25 cellular contexts compared by ENCODE assay signal in the genomic region with DNA sequence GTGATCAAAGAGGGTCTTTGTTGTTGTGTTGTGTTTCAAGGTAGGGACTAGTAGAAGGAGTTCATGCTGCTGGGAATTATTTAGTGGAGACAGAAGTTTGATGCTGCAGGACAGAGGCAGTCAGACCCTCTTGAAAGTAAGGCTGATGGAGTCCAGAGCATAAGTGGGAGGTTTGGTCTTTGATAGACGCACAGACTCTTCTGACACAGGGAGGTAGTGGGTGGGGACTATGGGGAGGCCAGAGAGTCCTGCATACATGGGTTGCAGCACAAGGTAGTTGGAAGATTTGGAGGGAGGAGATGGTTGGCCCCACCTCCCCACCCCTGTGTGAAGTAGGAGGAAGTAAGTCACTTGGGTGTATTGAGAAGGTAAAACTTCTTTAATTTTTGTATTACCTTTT. TPM values are rescaled to one million over a fixed set of nuclear protein-coding genes. Genes with fewer than 3 reads are reported as not detected.
DNase-seq lines count a peak whose midpoint lies in the region; ATAC-seq, FAIRE-seq and TF ChIP-seq lines count a peak whose summit lies in the region.
"Had no signal": no experiment of that assay in that cellular context is flagged by ENCODE, and none has a peak within 500 bp of the region (broad histone marks: within the 10 kb centered on the region; RNA-seq: fewer than 3 reads in every experiment).

No MANE protein-coding gene starts in this region.

- no peak overlapping the region for H3K9ac ChIP-seq in parathyroid adenoma
- H3K9ac ChIP-seq: BLaER1 treated with 17β-estradiol and CSF1 and Interleukin-3, amounts not matched to agents 10 nM and 100 nM had no signal

- no peaks in the 10 kb centered on the region; the same call in 2 of the 3 replicates for H3K36me3 Mint-ChIP-seq in GM23338 (ENCODE audit: low read depth)

- H3K4me3 ChIP-seq in GM23338 (no peak overlapping the region), NB4 (ENCODE audit: low read depth, low read length) (no peak overlapping the region), bronchial epithelial cell (ENCODE audit: low read depth, low read length) (no peak overlapping the region), parathyroid adenoma (ENCODE audit: low read depth, low read length) (no peak overlapping the region)
- H3K4me3 ChIP-seq: BLaER1 treated with 17β-estradiol and CSF1 and Interleukin-3, amounts not matched to agents 10 nM and 100 nM; MG63; SJCRH30 had no signal

- no peaks in the 10 kb centered on the region for H3K9me3 ChIP-seq in parathyroid adenoma (ENCODE audit: control insufficient read depth, low read length)
- H3K9me3 ChIP-seq: SJCRH30 had no signal

- peaks cover 6% of the 10 kb centered on the region for H4K20me1 ChIP-seq in GM23338 (replicated peaks; ENCODE audit: insufficient read depth)
- H4K20me1 ChIP-seq: BLaER1 treated with 17β-estradiol and CSF1 and Interleukin-3, amounts not matched to agents 10 nM and 100 nM had no signal

- 0 out of 2 replicates have a peak, but pooled peaks cover under 1% of the 10 kb centered on the region for H3K9me2 ChIP-seq in GM23338 (ENCODE audit: insufficient read depth)

- H3K4me1 ChIP-seq in GM23338 (ENCODE audit: insufficient read depth) (peaks cover 14% of the 10 kb centered on the region), parathyroid adenoma (no peaks in the 10 kb centered on the region)
- H3K4me1 ChIP-seq: SJCRH30 had no signal

- TF ChIP-seq CTCF in GM23338 (conservative IDR thresholded peaks at IDR 0.05; ENCODE audit: low read depth in 2 of 2) (no peak), NB4 (IDR thresholded peaks at IDR 0.05; ENCODE audit: low read depth, low read length) (no peak), bronchial epithelial cell (IDR thresholded peaks at IDR 0.05; ENCODE audit: insufficient read depth, low read length, severe bottlenecking) (no peak), parathyroid adenoma (IDR thresholded peaks at IDR 0.05) (no peak)

- H3K4me1 Mint-ChIP-seq in GM23338: peaks cover 10% of the 10 kb centered on the region

- no peak overlapping the region for H3K27ac Mint-ChIP-seq in GM23338
- H3K27ac Mint-ChIP-seq: CD4-positive, alpha-beta T cell had no signal

- ATAC-seq in GM23338 (no peak), HG02763 (IDR thresholded peaks at IDR 0.05; ENCODE audit: unreplicated experiment) (no peak)
- ATAC-seq: HCT116, HepG2, Right ventricle myocardium inferior, SK-N-SH treated with all-trans-retinoic acid at 6 μM for 48 hours had no signal

- 0 out of 2 replicates have a peak overlapping the region, but pooled peaks have one; percentile 66 for H2AFZ ChIP-seq in GM23338
- H2AFZ ChIP-seq in parathyroid adenoma: peak overlapping the region; percentile 44

- no peak overlapping the region for H3K4me2 ChIP-seq in GM23338
- no peak overlapping the region for H3K4me2 ChIP-seq in parathyroid adenoma (ENCODE audit: low read length)
- H3K4me2 ChIP-seq: BLaER1 treated with 17β-estradiol and CSF1 and Interleukin-3, amounts not matched to agents 10 nM and 100 nM had no signal

- no peaks in the 10 kb centered on the region; the same call in 1 of the 2 replicates for H3K36me3 ChIP-seq in GM23338 (ENCODE audit: insufficient read depth)
- H3K36me3 ChIP-seq in bronchial epithelial cell (ENCODE audit: control insufficient read depth, insufficient read depth, low read length): no peaks in the 10 kb centered on the region
- no peaks in the 10 kb centered on the region for H3K36me3 ChIP-seq in parathyroid adenoma (ENCODE audit: control insufficient read depth, insufficient read depth, low read length)
- H3K36me3 ChIP-seq: BLaER1 treated with 17β-estradiol and CSF1 and Interleukin-3, amounts not matched to agents 10 nM and 100 nM; MG63; SJCRH30 had no signal

- no peaks in the 10 kb centered on the region for H3K9me3 Mint-ChIP-seq in GM23338
- H3K9me3 Mint-ChIP-seq: CD4-positive, alpha-beta T cell had no signal

- H3K27me3 Mint-ChIP-seq in GM23338 (ENCODE audit: insufficient read depth, low read depth, poor library complexity): peaks cover 5% of the 10 kb centered on the region

- H3K27me3 ChIP-seq in GM23338 (ENCODE audit: insufficient read depth): no peaks in the 10 kb centered on the region
- H3K27me3 ChIP-seq in bronchial epithelial cell (ENCODE audit: control insufficient read depth, insufficient read depth, low read length): peaks cover 2% of the 10 kb centered on the region
- no peaks in the 10 kb centered on the region for H3K27me3 ChIP-seq in parathyroid adenoma (ENCODE audit: control insufficient read depth, insufficient read depth, low read length)
- H3K27me3 ChIP-seq: BLaER1 treated with 17β-estradiol and CSF1 and Interleukin-3, amounts not matched to agents 10 nM and 100 nM; MG63; SJCRH30 had no signal

- H3K27ac ChIP-seq in GM23338 (ENCODE audit: low read depth) (no peak overlapping the region), parathyroid adenoma (no peak overlapping the region)
- H3K27ac ChIP-seq: BLaER1 treated with 17β-estradiol and CSF1 and Interleukin-3, amounts not matched to agents 10 nM and 100 nM; SJCRH30 had no signal

- H3K79me2 ChIP-seq in GM23338 (replicated peaks; ENCODE audit: insufficient read depth) (peaks cover 22% of the 10 kb centered on the region), parathyroid adenoma (peaks cover 4% of the 10 kb centered on the region)

- DNase-seq in GM23338 (ENCODE audit: low spot score): no peak
- peak; percentile 34 for DNase-seq in NB4 (ENCODE audit: low read depth)
- DNase-seq in bronchial epithelial cell (ENCODE audit: low read depth): no peak
- no peak for DNase-seq in NCI-H2227 treated with DMSO at 0.1 percent for 48 hours (lab: John Stamatoyannopoulos, UW)
- DNase-seq in activated naive CD4-positive, alpha-beta T cell treated with Interleukin-2 at 50 U/mL for 16 hours: no peak
- no peak for DNase-seq in stimulated activated CD4-positive, alpha-beta T cell treated with anti-CD3 and anti-CD28 coated beads, Interleukin-12 subunit alpha, Interleukin-12 subunit beta, amount 100 ng/mL, for 4 hours
- DNase-seq: CD4-positive, alpha-beta T cell; GDM1; KBM-7; MG63; NCI-H1048; NCI-H1694; NCI-H2029 treated with DMSO at 0.1 percent for 48 hours; NCI-H774 had no signal

- H3F3A ChIP-seq in GM23338 (replicated peaks; ENCODE audit: low read depth): no peaks in the 10 kb centered on the region

- FAIRE-seq in bronchial epithelial cell (lab: Jason Lieb, UNC): peak; percentile 18
- FAIRE-seq: A204.1, D721Med, GM12891, HepG2 had no signal

- TF ChIP-seq POLR2A in NB4 (IDR thresholded peaks at IDR 0.05; ENCODE audit: extremely low read depth, insufficient read length): no peak

- H3K4me3 Mint-ChIP-seq in GM23338: no peak overlapping the region
- H3K4me3 Mint-ChIP-seq: CD4-positive, alpha-beta T cell had no signal

TF ChIP-seq in GM23338, 12 proteins besides CTCF, POLR2A, EP300 and RAD21 (continues in another document):
- no peak for TF ChIP-seq ZNF114 (CRISPR knock-in tag; IDR thresholded peaks at IDR 0.05)
- TF ChIP-seq, protein P1, sequence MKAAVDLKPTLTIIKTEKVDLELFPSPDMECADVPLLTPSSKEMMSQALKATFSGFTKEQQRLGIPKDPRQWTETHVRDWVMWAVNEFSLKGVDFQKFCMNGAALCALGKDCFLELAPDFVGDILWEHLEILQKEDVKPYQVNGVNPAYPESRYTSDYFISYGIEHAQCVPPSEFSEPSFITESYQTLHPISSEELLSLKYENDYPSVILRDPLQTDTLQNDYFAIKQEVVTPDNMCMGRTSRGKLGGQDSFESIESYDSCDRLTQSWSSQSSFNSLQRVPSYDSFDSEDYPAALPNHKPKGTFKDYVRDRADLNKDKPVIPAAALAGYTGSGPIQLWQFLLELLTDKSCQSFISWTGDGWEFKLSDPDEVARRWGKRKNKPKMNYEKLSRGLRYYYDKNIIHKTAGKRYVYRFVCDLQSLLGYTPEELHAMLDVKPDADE (IDR thresholded peaks at IDR 0.05): no peak
- no peak for TF ChIP-seq CREB1 (CRISPR knock-in tag; IDR thresholded peaks at IDR 0.05; ENCODE audit: low read depth)

RNA-seq across cellular contexts. Expression of a gene that starts 2.4 kb away (rescaled TPM):
- 12.2 and 18.1 TPM in 2 replicates for total RNA-seq in GM23338 (2014; rRNA removed; shearing (Covaris generic))
- polyA plus RNA-seq in GM23338 (2016; fragmentation: Nextera tagmentation; extraction: Ambion mirVana): 38.7 and 48.2 TPM in 2 replicates
- 4.5 and 4.9 TPM in 2 replicates for total RNA-seq in bronchial epithelial cell

RNA-seq across cellular contexts. Expression of a gene that starts 36.1 kb away (rescaled TPM):
- 12.9 and 13.0 TPM in 2 replicates for total RNA-seq in GM23338 (2014; rRNA removed; shearing (Covaris generic))
- polyA plus RNA-seq in GM23338 (2016; fragmentation: Nextera tagmentation; extraction: Ambion mirVana): 6.4 and 8.6 TPM in 2 replicates
- 18.4 and 28.9 TPM in 2 replicates for total RNA-seq in bronchial epithelial cell
